ENCODE assay signal across 17 cellular contexts in the genomic region with DNA sequence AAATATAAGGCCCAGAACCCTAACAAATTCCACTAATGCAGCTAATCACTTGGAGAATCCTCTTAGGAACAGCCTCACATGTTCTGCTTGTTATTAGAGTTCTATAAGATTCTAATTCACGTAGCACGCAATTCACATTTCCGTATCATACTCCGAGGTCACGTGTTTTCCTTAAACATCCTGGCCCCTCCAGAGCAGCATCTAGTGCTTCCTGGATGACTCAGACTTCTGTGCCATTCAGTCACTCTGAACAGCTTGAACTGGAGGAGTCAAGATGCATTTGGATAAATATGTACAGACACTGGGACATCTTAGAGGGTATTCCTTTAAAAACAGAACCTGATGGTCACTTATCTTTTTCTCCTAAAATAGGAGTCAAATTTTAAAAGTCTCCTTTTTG.
DNase-seq lines count a peak whose midpoint lies in the region; ATAC-seq and TF ChIP-seq lines count a peak whose summit lies in the region.
"Had no signal": no experiment of that assay in that cellular context is flagged by ENCODE, and none has a peak within 500 bp of the region (broad histone marks: within the 10 kb centered on the region; RNA-seq: fewer than 3 reads in every experiment).

No MANE protein-coding gene starts in this region.

- peaks cover 6% of the 10 kb centered on the region for H3K4me1 Mint-ChIP-seq in activated naive CD4-positive, alpha-beta T cell treated with anti-CD3 and anti-CD28 coated beads for 36 hours (ENCODE audit: low read depth)
- no peaks in the 10 kb centered on the region for H3K4me1 Mint-ChIP-seq in naive thymus-derived CD8-positive, alpha-beta T cell
- H3K4me1 Mint-ChIP-seq: immature natural killer cell, mesothelial cell of epicardium had no signal

- POLR2A ChIA-PET in naive thymus-derived CD8-positive, alpha-beta T cell (lab: Charles Lee), result no interaction called here

- H3K4me3 ChIP-seq in cardiac fibroblast (replicated peaks in 1 of 2; ENCODE audit: low read depth in 2 of 2, low read length in 2 of 2), result no peak overlapping the region
- H3K4me3 ChIP-seq: adrenal gland, SK-N-MC, thoracic aorta had no signal

- TF ChIP-seq CTCF in cardiac fibroblast (IDR thresholded peaks at IDR 0.05; ENCODE audit: low read depth, low read length), result no peak

- CTCF ChIA-PET in activated naive CD4-positive, alpha-beta T cell treated with anti-CD3 and anti-CD28 coated beads for 36 hours (lab: Charles Lee), result no interaction called here

- intact Hi-C loops in activated naive CD4-positive, alpha-beta T cell treated with anti-CD3 and anti-CD28 coated beads for 36 hours (cut with micrococcal nuclease), result no loop called here

- peaks cover 11% of the 10 kb centered on the region for H3K27me3 Mint-ChIP-seq in activated naive CD4-positive, alpha-beta T cell treated with anti-CD3 and anti-CD28 coated beads for 36 hours (ENCODE audit: low read depth)
- peaks cover 6 to 29% (median 12%) of the 10 kb centered on the region in 5 donors for H3K27me3 Mint-ChIP-seq in naive thymus-derived CD8-positive, alpha-beta T cell

- no peak overlapping the region for H3K4me3 Mint-ChIP-seq in activated naive CD4-positive, alpha-beta T cell treated with anti-CD3 and anti-CD28 coated beads for 36 hours
- H3K4me3 Mint-ChIP-seq in naive thymus-derived CD8-positive, alpha-beta T cell, result peak overlapping the region in 2 of 10 donors; percentile 15 to 31
- H3K4me3 Mint-ChIP-seq: activated CD8-positive, alpha-beta memory T cell treated with anti-CD3 and anti-CD28 coated beads, Interleukin-2, amount 10 ng/mL, durations not matched to agents 7 days and 5 days; dendritic cell treated with granulocyte-macrophage colony-stimulating factor and Interleukin-4, amounts not matched to agents 40 ng/mL and 50 ng/mL, for 4 days; H9; immature natural killer cell; mesothelial cell of epicardium had no signal

- no peak overlapping the region for H3K27ac Mint-ChIP-seq in activated naive CD4-positive, alpha-beta T cell treated with anti-CD3 and anti-CD28 coated beads for 36 hours
- H3K27ac Mint-ChIP-seq in naive thymus-derived CD8-positive, alpha-beta T cell, result no peak overlapping the region
- H3K27ac Mint-ChIP-seq: activated CD8-positive, alpha-beta memory T cell treated with anti-CD3 and anti-CD28 coated beads, Interleukin-2, amount 10 ng/mL, durations not matched to agents 7 days and 5 days; dendritic cell treated with granulocyte-macrophage colony-stimulating factor and Interleukin-4, amounts not matched to agents 40 ng/mL and 50 ng/mL, for 4 days; immature natural killer cell had no signal

- no peak for ATAC-seq in GM19328 (IDR thresholded peaks at IDR 0.05; ENCODE audit: unreplicated experiment)
- ATAC-seq in naive thymus-derived CD8-positive, alpha-beta T cell, result no peak
- ATAC-seq: activated CD8-positive, alpha-beta memory T cell treated with anti-CD3 and anti-CD28 coated beads, Interleukin-2, amount 10 ng/mL, durations not matched to agents 7 days and 5 days had no signal

- peak; percentile 20 for DNase-seq in activated naive CD4-positive, alpha-beta T cell treated with anti-CD3 and anti-CD28 coated beads for 36 hours
- no peak for DNase-seq in activated naive CD4-positive, alpha-beta T cell treated with anti-CD3 and anti-CD28 coated beads, Interleukin-2, amount 50 U/mL, for 16 hours
- DNase-seq in NCI-H510A (lab: John Stamatoyannopoulos, UW) (peak; percentile 18), cardiac fibroblast (ENCODE audit: low read depth in 2 of 2) (peak; percentile 19 to 37), non-pigmented ciliary epithelial cell (ENCODE audit: low read depth) (peak; percentile 26), CD1c-positive myeloid dendritic cell (ENCODE audit: extremely low spot score) (no peak)
- no peak for DNase-seq in naive thymus-derived CD8-positive, alpha-beta T cell
- DNase-seq: activated CD8-positive, alpha-beta memory T cell treated with anti-CD3 and anti-CD28 coated beads, Interleukin-2, amount 10 ng/mL, durations not matched to agents 7 days and 5 days; adrenal gland; H9; immature natural killer cell; NCI-H2107 had no signal

- no peaks in the 10 kb centered on the region for H3K9me3 Mint-ChIP-seq in activated naive CD4-positive, alpha-beta T cell treated with anti-CD3 and anti-CD28 coated beads for 36 hours
- H3K9me3 Mint-ChIP-seq in naive thymus-derived CD8-positive, alpha-beta T cell, result no peaks in the 10 kb centered on the region
- H3K9me3 Mint-ChIP-seq: dendritic cell treated with granulocyte-macrophage colony-stimulating factor and Interleukin-4, amounts not matched to agents 40 ng/mL and 50 ng/mL, for 4 days; H9; immature natural killer cell had no signal

- H3K36me3 Mint-ChIP-seq in activated naive CD4-positive, alpha-beta T cell treated with anti-CD3 and anti-CD28 coated beads for 36 hours (ENCODE audit: low read depth), result no peaks in the 10 kb centered on the region
- H3K36me3 Mint-ChIP-seq in naive thymus-derived CD8-positive, alpha-beta T cell, result no peaks in the 10 kb centered on the region
- H3K36me3 Mint-ChIP-seq: activated CD8-positive, alpha-beta memory T cell treated with anti-CD3 and anti-CD28 coated beads, Interleukin-2, amount 10 ng/mL, durations not matched to agents 7 days and 5 days; immature natural killer cell had no signal

Comparison
In these comparisons a context has a peak if more than half of its experiments do, and no peak if none do; other contexts are left out.
1. DNase-seq: peak in activated naive CD4-positive, alpha-beta T cell treated with anti-CD3 and anti-CD28 coated beads for 36 hours (single experiment), NCI-H510A (single experiment), cardiac fibroblast (2 of 2) and non-pigmented ciliary epithelial cell (single experiment); none in activated naive CD4-positive, alpha-beta T cell treated with anti-CD3 and anti-CD28 coated beads, Interleukin-2, amount 50 U/mL, for 16 hours (single experiment), CD1c-positive myeloid dendritic cell (single experiment) and naive thymus-derived CD8-positive, alpha-beta T cell (0 of 10).